Comparison of ENCODE assay signal across 12 cellular contexts in the genomic region with DNA sequence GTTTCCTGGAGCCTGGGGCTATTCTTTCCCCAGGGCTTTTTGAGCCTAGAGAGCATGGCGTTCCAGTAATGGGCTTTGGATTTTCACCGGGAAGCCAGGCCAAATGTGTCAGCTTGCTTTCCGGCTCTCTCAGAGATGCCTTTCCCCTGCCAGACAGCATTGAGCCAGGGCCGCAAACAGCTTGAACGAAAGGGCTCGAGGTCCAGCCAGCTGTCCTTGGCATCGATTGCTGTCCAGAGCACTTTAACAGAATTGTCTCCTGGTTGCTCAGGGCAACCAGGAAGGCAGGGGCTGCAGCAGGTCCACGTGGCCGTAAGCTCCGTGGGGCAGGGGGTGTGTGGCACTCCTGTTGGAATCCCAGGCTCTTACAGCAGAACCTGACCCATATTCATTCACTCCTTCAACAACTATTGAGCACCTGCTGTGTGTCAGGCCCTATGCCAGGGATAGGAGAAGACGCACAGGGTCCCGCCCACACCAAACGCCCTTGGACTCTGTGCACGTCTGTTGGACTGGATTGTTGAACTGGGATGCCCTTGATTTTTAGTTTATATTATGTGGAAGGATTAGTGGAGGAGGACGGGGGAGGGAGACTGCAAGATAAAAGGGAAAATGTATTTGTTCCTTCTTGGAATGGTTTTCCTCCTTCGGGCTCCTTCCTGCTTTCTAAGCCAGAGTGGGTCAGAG. TPM values are rescaled to one million over a fixed set of nuclear protein-coding genes. Genes with fewer than 3 reads are reported as not detected.
DNase-seq lines count a peak whose midpoint lies in the region; ATAC-seq and TF ChIP-seq lines count a peak whose summit lies in the region.
"Had no signal": no experiment of that assay in that cellular context is flagged by ENCODE, and none has a peak within 500 bp of the region (broad histone marks: within the 10 kb centered on the region; RNA-seq: fewer than 3 reads in every experiment).

No MANE protein-coding gene starts in this region.

- no peaks in the 10 kb centered on the region for H3K36me3 ChIP-seq in esophagus muscularis mucosa
- no peaks in the 10 kb centered on the region for H3K36me3 ChIP-seq in stomach
- H3K36me3 ChIP-seq in effector memory CD4-positive, alpha-beta T cell (ENCODE audit: control insufficient read depth, insufficient read depth, low read length) = no peaks in the 10 kb centered on the region
- H3K36me3 ChIP-seq: BLaER1 treated with 17β-estradiol and CSF1 and Interleukin-3, amounts not matched to agents 10 nM and 100 nM had no signal

- intact Hi-C loops in esophagus muscularis mucosa (cut with DNase I) (loop anchor here (10.0 kb wide), 1 partner anchor 46 kb away; no protein-coding TSS in a partner anchor), stomach (cut with DNase I; ENCODE audit: low total_unique reads) (no loop called here)

- H3K4me1 ChIP-seq in esophagus muscularis mucosa (peaks cover 11 to 22% (median 19%) of the 10 kb centered on the region in 4 donors), stomach (peaks cover 15 to 31% (median 21%) of the 10 kb centered on the region in 4 donors)
- H3K4me1 ChIP-seq in effector memory CD4-positive, alpha-beta T cell (ENCODE audit: control insufficient read depth, insufficient read depth, low read length, poor library complexity, severe bottlenecking) = no peaks in the 10 kb centered on the region

- H3K27ac ChIP-seq in esophagus muscularis mucosa (replicated peaks in 1 of 4) (peak overlapping the region; percentile 50 to 79 (median 63)), stomach (peak overlapping the region in 3 of 5 donors; percentile 22 to 71 (median 68))
- H3K27ac ChIP-seq in effector memory CD4-positive, alpha-beta T cell (ENCODE audit: insufficient read depth, low read length, poor library complexity, severe bottlenecking) = no peak overlapping the region
- H3K27ac ChIP-seq: BLaER1 treated with 17β-estradiol and CSF1 and Interleukin-3, amounts not matched to agents 10 nM and 100 nM; KMS-11 had no signal

- no peak overlapping the region for H3K4me3 ChIP-seq in esophagus muscularis mucosa
- no peak overlapping the region for H3K4me3 ChIP-seq in stomach
- no peak overlapping the region for H3K4me3 ChIP-seq in effector memory CD4-positive, alpha-beta T cell (ENCODE audit: insufficient read depth, low read depth, low read length, poor library complexity, severe bottlenecking)
- H3K4me3 ChIP-seq: BLaER1 treated with 17β-estradiol and CSF1 and Interleukin-3, amounts not matched to agents 10 nM and 100 nM had no signal

- WGBS in esophagus muscularis mucosa = 35% methylated on average over 13 of the region's 16 CpGs
- WGBS in stomach, 5 donors = 23 to 36% (median 29%) methylated on average over 13 to 16 of the region's 16 CpGs

- ATAC-seq in esophagus mucosa = no peak
- ATAC-seq: activated naive CD8-positive, alpha-beta T cell treated with anti-CD3 and anti-CD28 coated beads, Interleukin-2, amount 50 U/mL, for 24 hours; effector memory CD8-positive, alpha-beta T cell had no signal

- peak; percentile 28 for DNase-seq in NCI-H446 treated with DMSO at 0.1 percent for 48 hours (lab: John Stamatoyannopoulos, UW)
- DNase-seq in esophagus muscularis mucosa (ENCODE audit: extremely low spot score) = peak; percentile 93
- peak; percentile 66 to 87 for DNase-seq in lung microvascular endothelial cell (ENCODE audit: low read depth in 2 of 2)
- DNase-seq in stomach = peak; percentile 31
- no peak for DNase-seq in NCI-H82 (lab: John Stamatoyannopoulos, UW)
- no peak for DNase-seq in effector memory CD4-positive, alpha-beta T cell
- DNase-seq in AG08396 (ENCODE audit: low spot score) = no peak
- DNase-seq: activated naive CD8-positive, alpha-beta T cell treated with anti-CD3 and anti-CD28 coated beads, Interleukin-2, amount 50 U/mL, for 24 hours; effector memory CD8-positive, alpha-beta T cell had no signal

- TF ChIP-seq CTCF in esophagus muscularis mucosa (IDR thresholded peaks at IDR 0.05) (no peak), stomach (IDR thresholded peaks at IDR 0.05) (no peak)

- TF ChIP-seq EP300 in esophagus muscularis mucosa (IDR thresholded peaks at IDR 0.05) (peak; percentile 16), stomach (IDR thresholded peaks at IDR 0.05) (no peak)

- no peak for TF ChIP-seq POLR2A in esophagus muscularis mucosa (IDR thresholded peaks at IDR 0.05; ENCODE audit: low read depth)
- no peak for TF ChIP-seq POLR2A in stomach (IDR thresholded peaks at IDR 0.05)

- H3K9me3 ChIP-seq in esophagus muscularis mucosa (no peaks in the 10 kb centered on the region), stomach (no peaks in the 10 kb centered on the region)
- H3K9me3 ChIP-seq in effector memory CD4-positive, alpha-beta T cell (ENCODE audit: control insufficient read depth, low read length) = no peaks in the 10 kb centered on the region
- H3K9me3 ChIP-seq: BLaER1 treated with 17β-estradiol and CSF1 and Interleukin-3, amounts not matched to agents 10 nM and 100 nM had no signal

- H3K27me3 ChIP-seq in esophagus muscularis mucosa (no peaks in the 10 kb centered on the region), stomach (no peaks in the 10 kb centered on the region)
- H3K27me3 ChIP-seq in effector memory CD4-positive, alpha-beta T cell (replicated peaks; ENCODE audit: control insufficient read depth, insufficient read depth, low read length, poor library complexity, severe bottlenecking) = no peaks in the 10 kb centered on the region
- H3K27me3 ChIP-seq: BLaER1 treated with 17β-estradiol and CSF1 and Interleukin-3, amounts not matched to agents 10 nM and 100 nM had no signal

RNA-seq across cellular contexts. Expression of a gene that starts 38.8 kb away (rescaled TPM):
- 10 to 100 TPM; 30.3 to 57.4 (median 55.2) TPM for total RNA-seq in esophagus muscularis mucosa
- 20.2 and 26.6 TPM in 2 replicates for total RNA-seq in lung microvascular endothelial cell
- total RNA-seq in stomach = 100 to 1,000 TPM in 2 of 5 donors, 10 to 100 TPM in 3; 36.2 to 191 (median 67.0) TPM
- 100 to 1,000 TPM in 2 of 3 donors, 10 to 100 TPM in 1; 64.5 to 169 (median 101) TPM for polyA plus RNA-seq in stomach
- 38.3 TPM for total RNA-seq in esophagus mucosa

Comparison
In these comparisons a context has a peak if more than half of its experiments do, and no peak if none do; other contexts are left out.
1. DNase-seq: peak in NCI-H446 treated with DMSO at 0.1 percent for 48 hours (single experiment), esophagus muscularis mucosa (single experiment), lung microvascular endothelial cell (2 of 2) and stomach (single experiment); none in NCI-H82 (single experiment), effector memory CD4-positive, alpha-beta T cell (0 of 3) and AG08396 (single experiment).